ENCODE assay signal across 9 cellular contexts in genomic region chr3:48426944-48427629, GRCh38. TPM values are rescaled to one million over a fixed set of nuclear protein-coding genes. Genes with fewer than 3 reads are reported as not detected.
A peak's percentile ranks its signal among the peaks of the same experiment; 100 is the strongest.
DNase-seq lines count a peak whose midpoint lies in the region; ATAC-seq, FAIRE-seq and TF ChIP-seq lines count a peak whose summit lies in the region.
"Had no signal": no experiment of that assay in that cellular context is flagged by ENCODE, and none has a peak within 500 bp of the region (broad histone marks: within the 10 kb centered on the region; RNA-seq: fewer than 3 reads in every experiment).

No MANE protein-coding gene starts in this region.

- 0 out of 2 replicates have a peak overlapping the region, but pooled peaks have one; percentile 32 for H2BK20ac ChIP-seq in H1 (ENCODE audit: low read length)

- no peak overlapping the region for H3K4ac ChIP-seq in H1 (replicated peaks; ENCODE audit: insufficient read length, low read depth, low read length)

- H4K8ac ChIP-seq in H1 (ENCODE audit: extremely low read depth, insufficient read depth, low read length) = no peak overlapping the region

- H2AFZ ChIP-seq in SK-N-SH (ENCODE audit: low read depth) = no peak overlapping the region
- H2AFZ ChIP-seq in H1 (ENCODE audit: low read length) = no peak overlapping the region

- DNase-seq in SK-N-SH = no peak
- DNase-seq in H1 (ENCODE audit: low read depth in 1 of 2, low spot score in 2 of 2) = no peak
- DNase-seq in thoracic aorta (ENCODE audit: low spot score) = no peak
- DNase-seq in NCI-H446 treated with DMSO at 0.1 percent for 48 hours (lab: John Stamatoyannopoulos, UW) = no peak
- no peak for DNase-seq in H54 (ENCODE audit: insufficient read length, low spot score)
- DNase-seq in NCI-H2196 treated with DMSO at 0.1 percent for 48 hours (lab: John Stamatoyannopoulos, UW; ENCODE audit: unreplicated experiment) = no peak
- DNase-seq: NCI-H1417 treated with DMSO at 0.1 percent for 48 hours had no signal

- H3K9me2 ChIP-seq in SK-N-SH = no peaks in the 10 kb centered on the region

- H3K4me1 ChIP-seq in SK-N-SH (ENCODE audit: control insufficient read depth in 1 of 2, insufficient read depth in 2 of 2, low read depth in 1 of 2, low read length in 1 of 2) = peaks cover 7 to 51% of the 10 kb centered on the region in 2 experiments; a peak in 2 of 4 replicates
- peaks cover 7 to 40% (median 20%) of the 10 kb centered on the region in 4 experiments for H3K4me1 ChIP-seq in H1 (replicated peaks in 1 of 4; ENCODE audit: control insufficient read depth in 3 of 4, insufficient read depth in 4 of 4, low read length in 3 of 4)
- peaks cover 58% of the 10 kb centered on the region for H3K4me1 ChIP-seq in mucosa of stomach (ENCODE audit: control insufficient read depth, insufficient read depth, low read length)
- H3K4me1 ChIP-seq in thoracic aorta (ENCODE audit: control insufficient read depth in 1 of 2, low read depth in 2 of 2) = peaks cover 40 to 77% of the 10 kb centered on the region in 2 donors

- TF ChIP-seq RAD21 in SK-N-SH (IDR thresholded peaks at IDR 0.05; ENCODE audit: low read length) (no peak), H1 (IDR thresholded peaks at IDR 0.05 in 1 of 2, conservative IDR thresholded peaks at IDR 0.05 in 1 of 2; ENCODE audit: low read depth in 2 of 2, low read length in 2 of 2) (no peak)

- H4K91ac ChIP-seq in H1 (replicated peaks; ENCODE audit: insufficient read length, low read length) = no peak overlapping the region

- no peaks in the 10 kb centered on the region for H4K20me1 ChIP-seq in SK-N-SH (ENCODE audit: insufficient read depth)
- peaks cover 14 to 33% of the 10 kb centered on the region in 2 experiments for H4K20me1 ChIP-seq in H1 (replicated peaks in 1 of 2; ENCODE audit: control insufficient read depth in 1 of 2, insufficient read depth in 2 of 2, low read length in 2 of 2)

- peak overlapping the region in 1 of 2 experiments; percentile 79; a peak in 1 of 4 replicates for H3K4me3 ChIP-seq in SK-N-SH (ENCODE audit: low read depth in 2 of 2, low read length in 1 of 2)
- peak overlapping the region in 2 of 4 experiments; percentile 75 to 85; a peak in 4 of 8 replicates for H3K4me3 ChIP-seq in H1 (ENCODE audit: extremely low read depth in 1 of 4, insufficient read depth in 2 of 4, low read depth in 3 of 4, low read length in 4 of 4)
- H3K4me3 ChIP-seq in mucosa of stomach (ENCODE audit: low read length) = peak overlapping the region; percentile 11
- H3K4me3 ChIP-seq in thoracic aorta = peak overlapping the region; percentile 88

- CTCF ChIA-PET in SK-N-SH (lab: Yijun Ruan, JAX) = interaction anchor here (13.2 to 14.1 kb wide), 2 partner anchors 8 to 21 kb away, joined by 156 to 399 read pairs; no protein-coding TSS in a partner anchor
- CTCF ChIA-PET in H1 (lab: Charles Lee; ENCODE audit: partially characterized antibody) = interaction anchor here (0.9 to 5.4 kb wide), 4 partner anchors 9 to 152 kb away, joined by 3 to 34 read pairs (median 20); no protein-coding TSS in a partner anchor

- H2BK120ac ChIP-seq in H1 (replicated peaks; ENCODE audit: low read depth, low read length) = no peak overlapping the region

- H2AK5ac ChIP-seq in H1 (ENCODE audit: low read depth, low read length) = peak overlapping the region; percentile 90; the same call in 1 of the 2 replicates

- H3K14ac ChIP-seq in H1 (ENCODE audit: insufficient read length) = no peak overlapping the region

- H3K27ac ChIP-seq in SK-N-SH (ENCODE audit: low read depth in 2 of 2, low read length in 1 of 2) = no peak overlapping the region; a peak in 1 of 4 replicates
- no peak overlapping the region for H3K27ac ChIP-seq in H1 (ENCODE audit: low read depth, low read length)
- peak overlapping the region; percentile 93 to 96 for H3K27ac ChIP-seq in thoracic aorta

- POLR2A ChIA-PET in SK-N-SH (lab: Yijun Ruan, JAX) (no interaction called here), H1 (lab: Charles Lee; ENCODE audit: partially characterized antibody) (interaction anchor here (0.6 to 31.5 kb wide), 15 partner anchors 8 to 233 kb away, joined by 3 to 650 read pairs (median 3); partner anchors contain the start of genes ATRIP, CCDC51, FBXW12 and TMA7)

- no peak for ATAC-seq in SK-N-SH treated with all-trans-retinoic acid at 6 μM for 48 hours
- no peak for ATAC-seq in thoracic aorta (ENCODE audit: insufficient number of reproducible peaks, low FRiP score, low read depth)

- no peak for FAIRE-seq in H1 (lab: Jason Lieb, UNC)
- FAIRE-seq in H54 (lab: Jason Lieb, UNC) = no peak

- H3K36me3 ChIP-seq in SK-N-SH (replicated peaks in 1 of 2; ENCODE audit: control insufficient read depth in 1 of 2, insufficient read depth in 2 of 2, low read length in 1 of 2) = peaks cover 0 to 3% of the 10 kb centered on the region in 2 experiments
- peaks cover 5 to 10% (median 7%) of the 10 kb centered on the region in 4 experiments; a peak in 6 of 8 replicates for H3K36me3 ChIP-seq in H1 (ENCODE audit: control insufficient read depth in 2 of 4, insufficient read depth in 4 of 4, low read length in 3 of 4)
- peaks cover 5% of the 10 kb centered on the region for H3K36me3 ChIP-seq in mucosa of stomach (ENCODE audit: control insufficient read depth, insufficient read depth, low read length)
- H3K36me3 ChIP-seq in thoracic aorta = peaks cover 5% of the 10 kb centered on the region

- H3K18ac ChIP-seq in H1 (ENCODE audit: extremely low read depth, low read length) = 0 out of 2 replicates have a peak overlapping the region, but pooled peaks have one; percentile 4

- H3K9ac ChIP-seq in SK-N-SH (no peak overlapping the region), H1 (replicated peaks in 1 of 4; ENCODE audit: extremely low read depth in 1 of 4, low read depth in 3 of 4, low read length in 3 of 4) (peak overlapping the region in 1 of 4 experiments; percentile 22; a peak in 2 of 7 replicates), mucosa of stomach (ENCODE audit: low read length) (peak overlapping the region; percentile 77)

- H3K23ac ChIP-seq in H1 (ENCODE audit: insufficient read length) = no peak overlapping the region

- H3K27me3 ChIP-seq in SK-N-SH (ENCODE audit: insufficient read depth) = no peaks in the 10 kb centered on the region
- H3K27me3 ChIP-seq in H1 (replicated peaks in 1 of 4; ENCODE audit: control insufficient read depth in 3 of 4, extremely low read depth in 1 of 4, insufficient read depth in 3 of 4, low read length in 3 of 4) = no peaks in the 10 kb centered on the region
- no peaks in the 10 kb centered on the region for H3K27me3 ChIP-seq in mucosa of stomach (ENCODE audit: control insufficient read depth, insufficient read depth, low read length)
- no peaks in the 10 kb centered on the region for H3K27me3 ChIP-seq in thoracic aorta (replicated peaks; ENCODE audit: insufficient read depth)

- peak overlapping the region; percentile 82 for H2BK5ac ChIP-seq in H1 (ENCODE audit: low read depth, low read length)

- H3K23me2 ChIP-seq in H1 (ENCODE audit: low read depth, low read length) = peaks cover 13% of the 10 kb centered on the region

- H3K4me2 ChIP-seq in SK-N-SH (peak overlapping the region; percentile 99), H1 (ENCODE audit: insufficient read depth in 1 of 2, low read depth in 2 of 2, low read length in 2 of 2) (peak overlapping the region; percentile 91 to 98)

- no peak overlapping the region for H2BK15ac ChIP-seq in H1 (ENCODE audit: low read length)

- H3K79me1 ChIP-seq in H1 (ENCODE audit: low read depth, low read length) = peaks cover 44% of the 10 kb centered on the region

- H3K79me2 ChIP-seq in SK-N-SH (ENCODE audit: insufficient read depth) (peaks cover 56% of the 10 kb centered on the region), H1 (ENCODE audit: control insufficient read depth in 1 of 2, insufficient read depth in 2 of 2, low read length in 2 of 2) (peaks cover 32 to 76% of the 10 kb centered on the region in 2 experiments)

- no peak for TF ChIP-seq CTCF in SK-N-SH (IDR thresholded peaks at IDR 0.05)
- TF ChIP-seq CTCF in H1 (IDR thresholded peaks at IDR 0.05; ENCODE audit: control extremely low read depth in 1 of 3, insufficient read depth in 1 of 3, low read depth in 1 of 3, low read length in 3 of 3) = no peak
- no peak for TF ChIP-seq CTCF in thoracic aorta (IDR thresholded peaks at IDR 0.05)

- H4K5ac ChIP-seq in H1 (ENCODE audit: insufficient read length, low read depth, low read length) = no peak overlapping the region

- H3F3A ChIP-seq in SK-N-SH (replicated peaks; ENCODE audit: insufficient read depth) = no peaks in the 10 kb centered on the region

- no peak; a peak in 1 of 3 replicates for TF ChIP-seq POLR2A in H1 (IDR thresholded peaks at IDR 0.05; ENCODE audit: control extremely low read depth in 1 of 2, low read depth in 2 of 2, low read length in 2 of 2)
- no peak for TF ChIP-seq POLR2A in H54 (IDR thresholded peaks at IDR 0.05; ENCODE audit: low read depth, low read length)

- no peak overlapping the region for H3K56ac ChIP-seq in H1 (replicated peaks; ENCODE audit: insufficient read length, low read depth, low read length)

- 0 out of 2 replicates have a peak overlapping the region, but pooled peaks have one; percentile 39 for H2BK12ac ChIP-seq in H1 (ENCODE audit: low read depth, low read length)

- 81% methylated on average over 7 of the region's 8 CpGs for WGBS in SK-N-SH (ENCODE audit: low lambda C conversion rate)
- WGBS in H1 (ENCODE audit: extremely low coverage in 1 of 2, insufficient coverage in 1 of 2, insufficient read length in 1 of 2, insufficient replicate concordance in 2 of 2, low coverage in 1 of 2, low lambda C conversion rate in 2 of 2, missing lambda C conversion rate in 1 of 2), 2 experiments = 90% methylated on average over 8 of the region's 8 CpGs; no CpG with 5 or more reads in 1 of the 2 experiments

- H3K9me3 ChIP-seq in SK-N-SH = no peaks in the 10 kb centered on the region
- no peaks in the 10 kb centered on the region for H3K9me3 ChIP-seq in H1 (ENCODE audit: insufficient read depth in 2 of 2, low read depth in 1 of 2, low read length in 1 of 2)
- no peaks in the 10 kb centered on the region for H3K9me3 ChIP-seq in mucosa of stomach (ENCODE audit: control insufficient read depth, low read length)
- no peaks in the 10 kb centered on the region for H3K9me3 ChIP-seq in thoracic aorta

- TF ChIP-seq EP300 in SK-N-SH (IDR thresholded peaks at IDR 0.05; ENCODE audit: borderline replicate concordance in 1 of 2, low read depth in 1 of 2, low read length in 1 of 2) = no peak
- no peak for TF ChIP-seq EP300 in H1 (IDR thresholded peaks at IDR 0.05; ENCODE audit: borderline replicate concordance in 1 of 2, low read depth in 2 of 2, low read length in 2 of 2)

RNA-seq across cellular contexts. Expression of gene PLXNB1, which starts 2.8 kb away (rescaled TPM):
- 38.0 and 39.8 TPM in 2 replicates for polyA plus RNA-seq in SK-N-SH (2012; rRNA removed)
- polyA plus RNA-seq in SK-N-SH (2012; cell fraction: cytosol; rRNA removed) = 6.5 and 13.9 TPM in 2 replicates
- 195 and 267 TPM in 2 replicates for polyA plus RNA-seq in SK-N-SH (2012; cell fraction: nucleus; rRNA removed)
- 114 and 115 TPM in 2 replicates for total RNA-seq in H1 (2021; fragmentation: NEBNext Ultra II Directional; extraction: Animal tissue kit (Norgen Biotek cat#: 25700))
- polyA plus RNA-seq in H1 (2011; rRNA removed) = 109 and 149 TPM in 2 replicates
- 117 TPM for polyA plus RNA-seq in H1 (2011; cell fraction: cytosol; rRNA removed)
- 1,123 TPM for polyA plus RNA-seq in H1 (2011; cell fraction: nucleus; rRNA removed)
- 136 to 155 TPM (median 141 TPM) in 4 replicates for polyA plus RNA-seq in H1 (2012, experiment 1 of 2)
- 102 TPM for polyA plus RNA-seq in H1 (2012, experiment 2 of 2)
- polyA plus RNA-seq in H1 (2013, experiment 1 of 2) = 102 TPM
- 83.3 TPM for polyA plus RNA-seq in H1 (2013, experiment 2 of 2)
- 82.5 and 154 TPM in 2 replicates for polyA minus RNA-seq in H1 (2011; rRNA and poly(A)+ RNA removed)
- 100 TPM for polyA minus RNA-seq in H1 (2011; cell fraction: cytosol; rRNA and poly(A)+ RNA removed)
- 265 TPM for polyA minus RNA-seq in H1 (2011; cell fraction: nucleus; rRNA and poly(A)+ RNA removed)
- 100 to 1,000 TPM; 177 to 210 TPM for total RNA-seq in thoracic aorta

RNA-seq across cellular contexts. Expression of gene CCDC51, which starts 12.8 kb away (rescaled TPM):
- 24.2 and 29.6 TPM in 2 replicates for polyA plus RNA-seq in SK-N-SH (2012; rRNA removed)
- polyA plus RNA-seq in SK-N-SH (2012; cell fraction: cytosol; rRNA removed) = 22.7 and 27.4 TPM in 2 replicates
- 15.3 and 20.4 TPM in 2 replicates for polyA plus RNA-seq in SK-N-SH (2012; cell fraction: nucleus; rRNA removed)
- 20.3 and 21.3 TPM in 2 replicates for total RNA-seq in H1 (2021; fragmentation: NEBNext Ultra II Directional; extraction: Animal tissue kit (Norgen Biotek cat#: 25700))
- 19.7 and 21.4 TPM in 2 replicates for polyA plus RNA-seq in H1 (2011; rRNA removed)
- 26.3 TPM for polyA plus RNA-seq in H1 (2011; cell fraction: cytosol; rRNA removed)
- 18.4 TPM for polyA plus RNA-seq in H1 (2011; cell fraction: nucleus; rRNA removed)
- 24.1 to 30.2 TPM (median 28.9 TPM) in 4 replicates for polyA plus RNA-seq in H1 (2012, experiment 1 of 2)
- polyA plus RNA-seq in H1 (2012, experiment 2 of 2) = 17.1 TPM
- 16.7 TPM for polyA plus RNA-seq in H1 (2013, experiment 1 of 2)
- polyA plus RNA-seq in H1 (2013, experiment 2 of 2) = 16.9 TPM
- polyA minus RNA-seq in H1 (2011; rRNA and poly(A)+ RNA removed) = 17.1 and 17.4 TPM in 2 replicates
- polyA minus RNA-seq in H1 (2011; cell fraction: cytosol; rRNA and poly(A)+ RNA removed) = 7.3 TPM
- polyA minus RNA-seq in H1 (2011; cell fraction: nucleus; rRNA and poly(A)+ RNA removed) = 7.7 TPM
- 10 to 100 TPM in 1 of 2 donors, 1 to 10 TPM in 1; 5.9 to 15.2 TPM for total RNA-seq in thoracic aorta

RNA-seq across cellular contexts. Expression of gene TMA7, which starts 13.0 kb away (rescaled TPM):
- polyA plus RNA-seq in SK-N-SH (2012; rRNA removed) (393 and 438 TPM in 2 replicates), H1 (2011; rRNA removed) (83.3 and 138 TPM in 2 replicates)
- polyA plus RNA-seq in SK-N-SH (2012; cell fraction: cytosol; rRNA removed) = 655 and 1,170 TPM in 2 replicates
- 91.0 and 95.9 TPM in 2 replicates for polyA plus RNA-seq in SK-N-SH (2012; cell fraction: nucleus; rRNA removed)
- 305 and 322 TPM in 2 replicates for total RNA-seq in H1 (2021; fragmentation: NEBNext Ultra II Directional; extraction: Animal tissue kit (Norgen Biotek cat#: 25700))
- polyA plus RNA-seq in H1 (2011; cell fraction: cytosol; rRNA removed) = 282 TPM
- polyA plus RNA-seq in H1 (2011; cell fraction: nucleus; rRNA removed) = 36.5 TPM
- polyA plus RNA-seq in H1 (2012, experiment 1 of 2) = 470 to 570 TPM (median 490 TPM) in 4 replicates
- polyA plus RNA-seq in H1 (2012, experiment 2 of 2) = 141 TPM
- polyA plus RNA-seq in H1 (2013, experiment 1 of 2) = 965 TPM
- 959 TPM for polyA plus RNA-seq in H1 (2013, experiment 2 of 2)
- polyA minus RNA-seq in H1 (2011; rRNA and poly(A)+ RNA removed) = 8.2 and 9.6 TPM in 2 replicates
- polyA minus RNA-seq in H1 (2011; cell fraction: cytosol; rRNA and poly(A)+ RNA removed) = 42.3 TPM
- 34.3 TPM for polyA minus RNA-seq in H1 (2011; cell fraction: nucleus; rRNA and poly(A)+ RNA removed)
- total RNA-seq in thoracic aorta = 100 to 1,000 TPM; 112 to 164 TPM

RNA-seq across cellular contexts. Expression of gene ATRIP, which starts 19.4 kb away (rescaled TPM):
- polyA plus RNA-seq in SK-N-SH (2012; rRNA removed) (5.6 and 6.5 TPM in 2 replicates), H1 (2011; rRNA removed) (16.6 and 18.5 TPM in 2 replicates)
- 4.0 and 4.3 TPM in 2 replicates for polyA plus RNA-seq in SK-N-SH (2012; cell fraction: cytosol; rRNA removed)
- 12.5 and 14.9 TPM in 2 replicates for polyA plus RNA-seq in SK-N-SH (2012; cell fraction: nucleus; rRNA removed)
- total RNA-seq in H1 (2021; fragmentation: NEBNext Ultra II Directional; extraction: Animal tissue kit (Norgen Biotek cat#: 25700)) = 16.7 and 20.2 TPM in 2 replicates
- 15.0 TPM for polyA plus RNA-seq in H1 (2011; cell fraction: cytosol; rRNA removed)
- 36.5 TPM for polyA plus RNA-seq in H1 (2011; cell fraction: nucleus; rRNA removed)
- 12.7 to 14.1 TPM (median 13.8 TPM) in 4 replicates for polyA plus RNA-seq in H1 (2012, experiment 1 of 2)
- 11.0 TPM for polyA plus RNA-seq in H1 (2012, experiment 2 of 2)
- 14.8 TPM for polyA plus RNA-seq in H1 (2013, experiment 1 of 2)
- 12.6 TPM for polyA plus RNA-seq in H1 (2013, experiment 2 of 2)
- 28.6 and 29.3 TPM in 2 replicates for polyA minus RNA-seq in H1 (2011; rRNA and poly(A)+ RNA removed)
- polyA minus RNA-seq in H1 (2011; cell fraction: cytosol; rRNA and poly(A)+ RNA removed) = 10.1 TPM
- polyA minus RNA-seq in H1 (2011; cell fraction: nucleus; rRNA and poly(A)+ RNA removed) = 25.2 TPM
- total RNA-seq in thoracic aorta = 1 to 10 TPM; 4.0 to 8.3 TPM

RNA-seq across cellular contexts. Expression of gene FBXW12, which starts 55.1 kb away (rescaled TPM):
- polyA plus RNA-seq in SK-N-SH (2012; rRNA removed) (0.07 TPM in 1 of 2 replicates, not detected in the other), H1 (2011; rRNA removed) (0.41 and 0.85 TPM in 2 replicates)
- 0.04 TPM in 1 of 2 replicates, not detected in the other for polyA plus RNA-seq in SK-N-SH (2012; cell fraction: cytosol; rRNA removed)
- 0.11 and 0.13 TPM in 2 replicates for polyA plus RNA-seq in SK-N-SH (2012; cell fraction: nucleus; rRNA removed)
- total RNA-seq in H1 (2021; fragmentation: NEBNext Ultra II Directional; extraction: Animal tissue kit (Norgen Biotek cat#: 25700)) = 0.35 TPM in 1 of 2 replicates, not detected in the other
- polyA plus RNA-seq in H1 (2011; cell fraction: cytosol; rRNA removed) = 0.44 TPM
- 1.3 TPM for polyA plus RNA-seq in H1 (2011; cell fraction: nucleus; rRNA removed)
- 0.48 to 0.88 TPM (median 0.68 TPM) in 4 replicates for polyA plus RNA-seq in H1 (2012, experiment 1 of 2)
- not detected for polyA plus RNA-seq in H1 (2012, experiment 2 of 2)
- 0.22 TPM for polyA plus RNA-seq in H1 (2013, experiment 1 of 2)
- polyA plus RNA-seq in H1 (2013, experiment 2 of 2) = 0.15 TPM
- polyA minus RNA-seq in H1 (2011; rRNA and poly(A)+ RNA removed) = 2.1 and 2.2 TPM in 2 replicates
- polyA minus RNA-seq in H1 (2011; cell fraction: cytosol; rRNA and poly(A)+ RNA removed) = not detected
- 1.9 TPM for polyA minus RNA-seq in H1 (2011; cell fraction: nucleus; rRNA and poly(A)+ RNA removed)
- not detected for total RNA-seq in thoracic aorta

Comparison
In these comparisons a context has a peak if more than half of its experiments do, and no peak if none do; other contexts are left out.
1. H3K27ac ChIP-seq: peak in thoracic aorta (2 of 2); none in SK-N-SH (0 of 2) and H1 (single experiment).